Comparison of ENCODE assay signal across 8 cellular contexts in genomic region chr1:58584082-58584895, GRCh38. TPM values are rescaled to one million over a fixed set of nuclear protein-coding genes. Genes with fewer than 3 reads are reported as not detected.
DNase-seq lines count a peak whose midpoint lies in the region; ATAC-seq lines count a peak whose summit lies in the region.

No MANE protein-coding gene starts in this region.

- no peak for DNase-seq in activated T-cell treated with anti-CD3 and anti-CD28 coated beads, Interleukin-2, amount 50 U/mL, for 4 hours
- DNase-seq in activated T-cell treated with anti-CD3 and anti-CD28 coated beads for 4 hours (no peak), kidney tubule cell (ENCODE audit: low spot score) (peak; percentile 95), ureter (ENCODE audit: low spot score) (peak; percentile 76), DMS 273 (lab: John Stamatoyannopoulos, UW; ENCODE audit: unreplicated experiment) (no peak)

- no peaks in the 10 kb centered on the region for H3K36me3 Mint-ChIP-seq in activated T-cell treated with anti-CD3 and anti-CD28 coated beads, Interleukin-2, amount 50 U/mL, for 4 hours (ENCODE audit: insufficient read depth)
- no peaks in the 10 kb centered on the region for H3K36me3 Mint-ChIP-seq in activated T-helper 17 cell treated with anti-CD3 and anti-CD28 coated beads, Interleukin-2, amount 50 U/mL, for 72 hours (ENCODE audit: low read depth)

- H3K27ac Mint-ChIP-seq in activated T-helper 17 cell treated with anti-CD3 and anti-CD28 coated beads, Interleukin-2, amount 50 U/mL, for 72 hours, result no peak overlapping the region

- peaks cover 4% of the 10 kb centered on the region for H3K4me1 Mint-ChIP-seq in activated T-cell treated with anti-CD3 and anti-CD28 coated beads, Interleukin-2, amount 50 U/mL, for 4 hours (ENCODE audit: low read depth)
- H3K4me1 Mint-ChIP-seq in activated T-helper 17 cell treated with anti-CD3 and anti-CD28 coated beads, Interleukin-2, amount 50 U/mL, for 72 hours, result peaks cover 19% of the 10 kb centered on the region

- H3K4me3 Mint-ChIP-seq in activated T-cell treated with anti-CD3 and anti-CD28 coated beads, Interleukin-2, amount 50 U/mL, for 4 hours, result no peak overlapping the region
- H3K4me3 Mint-ChIP-seq in activated T-helper 17 cell treated with anti-CD3 and anti-CD28 coated beads, Interleukin-2, amount 50 U/mL, for 72 hours, result peak overlapping the region; percentile 45

- peak; percentile 71 to 74 for ATAC-seq in activated T-cell treated with anti-CD3 and anti-CD28 coated beads, Interleukin-2, amount 50 U/mL, for 4 hours
- ATAC-seq in HG03520 (IDR thresholded peaks at IDR 0.05; ENCODE audit: unreplicated experiment) (peak; percentile 52), GM19324 (IDR thresholded peaks at IDR 0.05; ENCODE audit: low FRiP score, unreplicated experiment) (no peak)
- peak; percentile 84 for ATAC-seq in activated T-helper 17 cell treated with anti-CD3 and anti-CD28 coated beads, Interleukin-2, amount 50 U/mL, for 72 hours (replicated peaks)

- peaks cover 37% of the 10 kb centered on the region for H3K27me3 Mint-ChIP-seq in activated T-cell treated with anti-CD3 and anti-CD28 coated beads, Interleukin-2, amount 50 U/mL, for 4 hours (ENCODE audit: low read depth)
- peaks cover 47% of the 10 kb centered on the region for H3K27me3 Mint-ChIP-seq in activated T-helper 17 cell treated with anti-CD3 and anti-CD28 coated beads, Interleukin-2, amount 50 U/mL, for 72 hours

- H3K9me3 Mint-ChIP-seq in activated T-cell treated with anti-CD3 and anti-CD28 coated beads, Interleukin-2, amount 50 U/mL, for 4 hours, result no peaks in the 10 kb centered on the region
- H3K9me3 Mint-ChIP-seq in activated T-helper 17 cell treated with anti-CD3 and anti-CD28 coated beads, Interleukin-2, amount 50 U/mL, for 72 hours, result no peaks in the 10 kb centered on the region

RNA-seq across cellular contexts. Expression of gene TACSTD2, which starts 7.2 kb away (rescaled TPM):
- under 1 TPM in 2 of 3 donors, not detected in 1; 0.08 to 0.11 TPM for total RNA-seq in activated T-cell treated with anti-CD3 and anti-CD28 coated beads, Interleukin-2, amount 50 U/mL, for 4 hours
- 1 to 10 TPM in 1 of 2 donors, not detected in 1; 1.1 TPM for total RNA-seq in activated T-helper 17 cell treated with anti-CD3 and anti-CD28 coated beads, Interleukin-2, amount 50 U/mL, for 72 hours
- 549 TPM for total RNA-seq in ureter

RNA-seq across cellular contexts. Expression of gene OMA1, which starts 37.8 kb away (rescaled TPM):
- 1 to 10 TPM; 5.4 to 5.6 (median 5.4) TPM for total RNA-seq in activated T-cell treated with anti-CD3 and anti-CD28 coated beads, Interleukin-2, amount 50 U/mL, for 4 hours
- total RNA-seq in activated T-helper 17 cell treated with anti-CD3 and anti-CD28 coated beads, Interleukin-2, amount 50 U/mL, for 72 hours, result 10 to 100 TPM in 1 of 2 donors, 1 to 10 TPM in 1; 4.8 to 11.1 TPM
- total RNA-seq in ureter, result 50.8 TPM

Comparison
In these comparisons a context has a peak if more than half of its experiments do, and no peak if none do; other contexts are left out.
1. DNase-seq: peak in kidney tubule cell (single experiment) and ureter (single experiment); none in activated T-cell treated with anti-CD3 and anti-CD28 coated beads, Interleukin-2, amount 50 U/mL, for 4 hours (single experiment), activated T-cell treated with anti-CD3 and anti-CD28 coated beads for 4 hours (single experiment) and DMS 273 (single experiment).
2. RNA of gene TACSTD2, which starts 7.2 kb away (total RNA-seq): 549 TPM in ureter (single experiment); 1.1 TPM in activated T-helper 17 cell treated with anti-CD3 and anti-CD28 coated beads, Interleukin-2, amount 50 U/mL, for 72 hours and 0.08 to 0.11 TPM in activated T-cell treated with anti-CD3 and anti-CD28 coated beads, Interleukin-2, amount 50 U/mL, for 4 hours; every median in the first group is over 100 times any median in the second.